In genomic region chr14:20332946-20333782, GRCh38 we compare ENCODE assay signal across 8 cellular contexts. TPM values are rescaled to one million over a fixed set of nuclear protein-coding genes. Genes with fewer than 3 reads are reported as not detected.
DNase-seq lines count a peak whose midpoint lies in the region; ATAC-seq and TF ChIP-seq lines count a peak whose summit lies in the region.

Gene CCNB1IP1 (minus strand): TSS chr14:20333279. CDS start chr14:20316523, 16,756 bp downstream.

- peaks cover 30% of the 10 kb centered on the region for H3K36me3 Mint-ChIP-seq in activated T-helper 2 cell treated with anti-CD3 and anti-CD28 coated beads, Interferon-gamma antibody, Interleukin-2, Interleukin-4, amounts not matched to agents 10 μg/mL and 5 μg/mL and 100 μg/mL, durations not matched to agents 14 hours and 24 hours and 36 hours (ENCODE audit: low read depth)
- H3K36me3 Mint-ChIP-seq in naive thymus-derived CD4-positive, alpha-beta T cell, result peaks cover 0 to 3% (median 0%) of the 10 kb centered on the region in 5 donors

- peak within 1 kb of the TSS; percentile 97 for H3K4me3 Mint-ChIP-seq in activated T-helper 2 cell treated with anti-CD3 and anti-CD28 coated beads, Interferon-gamma antibody, Interleukin-2, Interleukin-4, amounts not matched to agents 10 μg/mL and 5 μg/mL and 100 μg/mL, durations not matched to agents 14 hours and 24 hours and 36 hours (ENCODE audit: low read depth)
- peak within 1 kb of the TSS; percentile 85 to 100 (median 96) for H3K4me3 Mint-ChIP-seq in naive thymus-derived CD4-positive, alpha-beta T cell

- in situ Hi-C loops in G401 (cut with HindIII; ENCODE audit: low sequenced_read_pairs), result no loop called here

- peaks cover 4% of the 10 kb centered on the region for H3K27me3 Mint-ChIP-seq in activated T-helper 2 cell treated with anti-CD3 and anti-CD28 coated beads, Interferon-gamma antibody, Interleukin-2, Interleukin-4, amounts not matched to agents 10 μg/mL and 5 μg/mL and 100 μg/mL, durations not matched to agents 14 hours and 24 hours and 36 hours (ENCODE audit: low read depth)
- peaks cover 0 to 4% (median 0%) of the 10 kb centered on the region in 5 donors for H3K27me3 Mint-ChIP-seq in naive thymus-derived CD4-positive, alpha-beta T cell

- peak within 1 kb of the TSS; percentile 88 for H3K27ac Mint-ChIP-seq in activated T-helper 2 cell treated with anti-CD3 and anti-CD28 coated beads, Interferon-gamma antibody, Interleukin-2, Interleukin-4, amounts not matched to agents 10 μg/mL and 5 μg/mL and 100 μg/mL, durations not matched to agents 14 hours and 24 hours and 36 hours
- H3K27ac Mint-ChIP-seq in naive thymus-derived CD4-positive, alpha-beta T cell, result peak within 1 kb of the TSS; percentile 67 to 96 (median 92)

- intact Hi-C loops in activated T-helper 2 cell treated with anti-CD3 and anti-CD28 coated beads, Interferon-gamma antibody, Interleukin-2, Interleukin-4, amounts not matched to agents 10 μg/mL and 5 μg/mL and 100 μg/mL, durations not matched to agents 14 hours and 24 hours and 36 hours (cut with micrococcal nuclease), result loop anchor here (1.0 to 2.0 kb wide), 4 partner anchors 10 to 280 kb away; partner anchors contain the start of genes APEX1, OSGEP, PARP2 and TEP1
- intact Hi-C loops in naive thymus-derived CD4-positive, alpha-beta T cell (cut with micrococcal nuclease), result loop anchor here (1.0 to 2.0 kb wide), 5 partner anchors 10 to 352 kb away; partner anchors contain the start of genes PARP2 (in 2 of the 2), APEX1 (in 1 of the 2), OSGEP (in 1 of the 2) and RNASE4 (in 1 of the 2)

- POLR2A ChIA-PET in naive thymus-derived CD4-positive, alpha-beta T cell (lab: Charles Lee), result interaction anchor here (0.6 to 5.4 kb wide), 8 partner anchors 10 to 351 kb away, joined by 3 to 35 read pairs (median 6); partner anchors contain the start of genes PARP2 and RNASE4

- H3K4me1 Mint-ChIP-seq in activated T-helper 2 cell treated with anti-CD3 and anti-CD28 coated beads, Interferon-gamma antibody, Interleukin-2, Interleukin-4, amounts not matched to agents 10 μg/mL and 5 μg/mL and 100 μg/mL, durations not matched to agents 14 hours and 24 hours and 36 hours (ENCODE audit: low read depth), result peaks cover 43% of the 10 kb centered on the region
- peaks cover 12 to 47% (median 33%) of the 10 kb centered on the region in 7 donors for H3K4me1 Mint-ChIP-seq in naive thymus-derived CD4-positive, alpha-beta T cell

- H3K4me1 ChIP-seq in Peyer's patch, result peaks cover 0 to 3% (median 1%) of the 10 kb centered on the region in 4 donors
- H3K4me1 ChIP-seq in naive thymus-derived CD4-positive, alpha-beta T cell (ENCODE audit: control insufficient read depth in 2 of 2, insufficient read depth in 2 of 2, low read length in 2 of 2), result no peaks in the 10 kb centered on the region

- peak within 1 kb of the TSS; percentile 46 to 65 (median 62) for H3K4me3 ChIP-seq in Peyer's patch
- H3K4me3 ChIP-seq in fibroblast of pulmonary artery (replicated peaks; ENCODE audit: low read depth, low read length), result peak within 1 kb of the TSS; percentile 77
- peak within 1 kb of the TSS; percentile 97 for H3K4me3 ChIP-seq in naive thymus-derived CD4-positive, alpha-beta T cell (ENCODE audit: low read length)

- CTCF ChIA-PET in naive thymus-derived CD4-positive, alpha-beta T cell (lab: Charles Lee), result interaction anchor here (0.6 to 1.6 kb wide), 7 partner anchors 8 to 363 kb away, joined by 3 to 8 read pairs (median 5); partner anchors contain the start of gene PARP2

- TF ChIP-seq CTCF in Peyer's patch (IDR thresholded peaks at IDR 0.05) (no peak), fibroblast of pulmonary artery (IDR thresholded peaks at IDR 0.05; ENCODE audit: low read length, missing control alignments) (no peak)

- peaks cover 0 to 4% (median 0%) of the 10 kb centered on the region in 3 donors for H3K36me3 ChIP-seq in Peyer's patch
- H3K36me3 ChIP-seq in naive thymus-derived CD4-positive, alpha-beta T cell (ENCODE audit: control insufficient read depth in 2 of 3, insufficient read depth in 3 of 3, low read length in 3 of 3), result peaks cover 0 to 8% (median 0%) of the 10 kb centered on the region in 3 experiments

- DNase-seq in G401 (ENCODE audit: low spot score), result peak; percentile 98
- peak; percentile 68 for DNase-seq in KG1 (lab: John Stamatoyannopoulos, UW)
- peak; percentile 59 to 75 (median 62) for DNase-seq in Peyer's patch
- DNase-seq in activated T-helper 2 cell treated with anti-CD3 and anti-CD28 coated beads, Interferon-gamma antibody, Interleukin-2, Interleukin-4, amounts not matched to agents 10 μg/mL and 5 μg/mL and 100 μg/mL, durations not matched to agents 14 hours and 24 hours and 36 hours (ENCODE audit: low spot score), result peak; percentile 48
- DNase-seq in fibroblast of pulmonary artery (ENCODE audit: low read depth), result peak; percentile 92
- DNase-seq in naive thymus-derived CD4-positive, alpha-beta T cell, result peak; percentile 11 to 80 (median 64)

- no peaks in the 10 kb centered on the region for H3K9me3 ChIP-seq in Peyer's patch
- no peaks in the 10 kb centered on the region for H3K9me3 ChIP-seq in naive thymus-derived CD4-positive, alpha-beta T cell (ENCODE audit: control insufficient read depth in 2 of 3, low read length in 3 of 3)

- peak; percentile 99 for ATAC-seq in GM21786 (IDR thresholded peaks at IDR 0.05; ENCODE audit: unreplicated experiment)
- peak; percentile 99 for ATAC-seq in naive thymus-derived CD4-positive, alpha-beta T cell

- H3K27me3 ChIP-seq in Peyer's patch, result no peaks in the 10 kb centered on the region
- H3K27me3 ChIP-seq in naive thymus-derived CD4-positive, alpha-beta T cell (ENCODE audit: control insufficient read depth in 2 of 2, insufficient read depth in 2 of 2, low read length in 2 of 2), result no peaks in the 10 kb centered on the region

- peak within 1 kb of the TSS; percentile 70 to 85 (median 78) for H3K27ac ChIP-seq in Peyer's patch
- peak within 1 kb of the TSS; percentile 62 for H3K27ac ChIP-seq in naive thymus-derived CD4-positive, alpha-beta T cell (ENCODE audit: low read depth, low read length)
- peak within 1 kb of the TSS; percentile 83 for H3K27ac ChIP-seq in temporal lobe (ENCODE audit: low read depth, low read length)

- no peaks in the 10 kb centered on the region for H3K9me3 Mint-ChIP-seq in activated T-helper 2 cell treated with anti-CD3 and anti-CD28 coated beads, Interferon-gamma antibody, Interleukin-2, Interleukin-4, amounts not matched to agents 10 μg/mL and 5 μg/mL and 100 μg/mL, durations not matched to agents 14 hours and 24 hours and 36 hours
- H3K9me3 Mint-ChIP-seq in naive thymus-derived CD4-positive, alpha-beta T cell, result no peaks in the 10 kb centered on the region

- peak in 1 of 2 donors; percentile 38 for TF ChIP-seq POLR2A in Peyer's patch (IDR thresholded peaks at IDR 0.05)

RNA-seq across cellular contexts. Expression of gene CCNB1IP1, which starts in this region (rescaled TPM):
- 122 and 178 TPM in 2 replicates for total RNA-seq in G401 (2014; rRNA removed; shearing (Covaris generic))
- total RNA-seq in Peyer's patch, result 10 to 100 TPM; 21.5 to 52.0 (median 28.4) TPM
- total RNA-seq in activated T-helper 2 cell treated with anti-CD3 and anti-CD28 coated beads, Interferon-gamma antibody, Interleukin-2, Interleukin-4, amounts not matched to agents 10 μg/mL and 5 μg/mL and 100 μg/mL, durations not matched to agents 14 hours and 24 hours and 36 hours, result 44.0 and 46.8 TPM in 2 replicates
- 10 to 100 TPM; 19.1 to 29.8 (median 28.7) TPM for total RNA-seq in naive thymus-derived CD4-positive, alpha-beta T cell
- 10 to 100 TPM; 14.8 to 21.4 TPM for polyA plus RNA-seq in naive thymus-derived CD4-positive, alpha-beta T cell
- total RNA-seq in temporal lobe, result 44.3 TPM

Comparison
In these comparisons a context has a peak if more than half of its experiments do, and no peak if none do; other contexts are left out.
1. Peak in every context shown above with its lines: DNase-seq, ATAC-seq, H3K4me3 ChIP-seq and H3K27ac ChIP-seq.
2. DNase-seq: peak in every context shown above with its lines; median percentile 98 in G401; 92 in fibroblast of pulmonary artery; 68 in KG1; 64 in naive thymus-derived CD4-positive, alpha-beta T cell; 62 in Peyer's patch; 48 in activated T-helper 2 cell treated with anti-CD3 and anti-CD28 coated beads, Interferon-gamma antibody, Interleukin-2, Interleukin-4, amounts not matched to agents 10 μg/mL and 5 μg/mL and 100 μg/mL, durations not matched to agents 14 hours and 24 hours and 36 hours.